In genomic region chr17:38429476-38430100, GRCh38 we compare ENCODE assay signal across 7 cellular contexts. TPM values are rescaled to one million over a fixed set of nuclear protein-coding genes. Genes with fewer than 3 reads are reported as not detected.
DNase-seq lines count a peak whose midpoint lies in the region; ATAC-seq, FAIRE-seq and TF ChIP-seq lines count a peak whose summit lies in the region.

No MANE protein-coding gene starts in this region.

- H3K27ac ChIP-seq in KOPT-K1 (ENCODE audit: low read depth, low read length, poor library complexity, severe bottlenecking) (peak overlapping the region; percentile 73), ascending aorta (peak overlapping the region; percentile 94 to 98), layer of hippocampus (ENCODE audit: low read depth, low read length) (peak overlapping the region; percentile 91), subcutaneous abdominal adipose tissue (ENCODE audit: low read depth, low read length) (peak overlapping the region; percentile 89)

- H3K4me3 ChIP-seq in ascending aorta (peak overlapping the region; percentile 81 to 98), subcutaneous abdominal adipose tissue (ENCODE audit: low read depth in 1 of 5, low read length in 5 of 5) (peak overlapping the region; percentile 59 to 82 (median 73))

- no peak for FAIRE-seq in urothelium cell line (lab: Jason Lieb, UNC)

- H3K9me3 ChIP-seq in KOPT-K1 (ENCODE audit: insufficient read depth, low read length, poor library complexity, severe bottlenecking) (no peaks in the 10 kb centered on the region), ascending aorta (no peaks in the 10 kb centered on the region), subcutaneous abdominal adipose tissue (ENCODE audit: control insufficient read depth in 5 of 5, low read length in 5 of 5) (no peaks in the 10 kb centered on the region)

- intact Hi-C loops in ascending aorta (cut with DNase I) = loop anchor here (10.0 kb wide), 1 partner anchor 235 kb away; no protein-coding TSS in a partner anchor

- ATAC-seq in GM21526 (IDR thresholded peaks at IDR 0.05; ENCODE audit: low FRiP score, unreplicated experiment) = no peak

- no peak for TF ChIP-seq CTCF in ascending aorta (IDR thresholded peaks at IDR 0.05)

- DNase-seq in ascending aorta (ENCODE audit: low spot score in 2 of 2) (no peak), urothelium cell line (ENCODE audit: low spot score) (no peak), AML-193 (lab: John Stamatoyannopoulos, UW) (no peak)

- H3K36me3 ChIP-seq in KOPT-K1 (ENCODE audit: insufficient read depth, low read length) (no peaks in the 10 kb centered on the region), ascending aorta (no peaks in the 10 kb centered on the region), subcutaneous abdominal adipose tissue (ENCODE audit: control insufficient read depth in 5 of 5, insufficient read depth in 5 of 5, low read length in 5 of 5) (no peaks in the 10 kb centered on the region)

- H3K27me3 ChIP-seq in ascending aorta = no peaks in the 10 kb centered on the region
- H3K27me3 ChIP-seq in layer of hippocampus (ENCODE audit: control insufficient read depth, insufficient read depth, low read length) = no peaks in the 10 kb centered on the region
- H3K27me3 ChIP-seq in subcutaneous abdominal adipose tissue (ENCODE audit: control insufficient read depth in 5 of 5, insufficient read depth in 4 of 5, low read length in 5 of 5) = no peaks in the 10 kb centered on the region

- H3K4me1 ChIP-seq in ascending aorta (peaks cover 12 to 43% of the 10 kb centered on the region in 2 donors), subcutaneous abdominal adipose tissue (ENCODE audit: control insufficient read depth in 5 of 5, insufficient read depth in 5 of 5, low read length in 5 of 5) (peaks cover 11 to 50% (median 47%) of the 10 kb centered on the region in 5 donors)

- peak overlapping the region; percentile 83 to 89 (median 84) for H3K9ac ChIP-seq in subcutaneous abdominal adipose tissue (ENCODE audit: low read length in 5 of 5)

RNA-seq across cellular contexts. Expression of gene ARHGAP23, which starts 1.3 kb away (rescaled TPM):
- 89.0 TPM for total RNA-seq in ascending aorta
